In genomic region chr6:106099235-106099537, GRCh38 we compare ENCODE assay signal across 1 cellular context.
TF ChIP-seq lines count a peak whose summit lies in the region.

No MANE protein-coding gene starts in this region.

TF ChIP-seq in SK-N-SH treated with all-trans-retinoic acid at 6 μM for 48 hours, 23 proteins besides CTCF, POLR2A, EP300 and RAD21 (continued from another document):
- TF ChIP-seq TSHZ2 (CRISPR knock-in tag; IDR thresholded peaks at IDR 0.05) (no peak), OSR1 (CRISPR knock-in tag; IDR thresholded peaks at IDR 0.05) (no peak), CSDC2 (CRISPR knock-in tag; IDR thresholded peaks at IDR 0.05) (no peak), TCF4 (CRISPR knock-in tag; IDR thresholded peaks at IDR 0.05; ENCODE audit: borderline replicate concordance) (no peak), CREB5 (CRISPR knock-in tag; IDR thresholded peaks at IDR 0.05; ENCODE audit: low read depth) (no peak)
